Comparison of ENCODE assay signal across 2 cellular contexts in genomic region chr11:129828301-129828836, GRCh38.
TF ChIP-seq lines count a peak whose summit lies in the region.

No MANE protein-coding gene starts in this region.

TF ChIP-seq in A549, 52 proteins besides CTCF, POLR2A, EP300 and RAD21 (continued from another document):
- no peak for TF ChIP-seq REST (IDR thresholded peaks at IDR 0.05)

TF ChIP-seq in HepG2, 621 proteins besides CTCF, POLR2A, EP300 and RAD21 (continued from another document and continues in another):
- TF ChIP-seq ZBTB39 (CRISPR knock-in tag; IDR thresholded peaks at IDR 0.05), result no peak
- TF ChIP-seq GLMP (CRISPR knock-in tag; IDR thresholded peaks at IDR 0.05; ENCODE audit: borderline replicate concordance), result no peak
- TF ChIP-seq HOXA3 (CRISPR knock-in tag; IDR thresholded peaks at IDR 0.05), result peak; percentile 63; the same call in 1 of the 2 replicates
- TF ChIP-seq ZBTB14 (CRISPR knock-in tag; IDR thresholded peaks at IDR 0.05), result no peak
- 0 out of 2 replicates have a peak, but pooled peaks have one; percentile 64 for TF ChIP-seq SMYD3 (CRISPR knock-in tag; IDR thresholded peaks at IDR 0.05)
- TF ChIP-seq PRMT3 (CRISPR knock-in tag; IDR thresholded peaks at IDR 0.05; ENCODE audit: borderline replicate concordance, low read depth), result no peak
- peak; percentile 93 for TF ChIP-seq NFE2 (CRISPR knock-in tag; IDR thresholded peaks at IDR 0.05)
- TF ChIP-seq NFKB2 (CRISPR knock-in tag; IDR thresholded peaks at IDR 0.05; ENCODE audit: borderline replicate concordance), result no peak
- TF ChIP-seq ZNF609 (CRISPR knock-in tag; IDR thresholded peaks at IDR 0.05; ENCODE audit: borderline replicate concordance), result peak; percentile 95
- TF ChIP-seq POLR2G (IDR thresholded peaks at IDR 0.05; ENCODE audit: low read depth, low read length), result 0 out of 2 replicates have a peak, but pooled peaks have one; percentile 37
- peak; percentile 77 for TF ChIP-seq POGZ (CRISPR knock-in tag; IDR thresholded peaks at IDR 0.05)
- peak; percentile 84 for TF ChIP-seq FOXA3 (CRISPR knock-in tag; IDR thresholded peaks at IDR 0.05)
- no peak for TF ChIP-seq KIAA2018 (CRISPR knock-in tag; IDR thresholded peaks at IDR 0.05; ENCODE audit: borderline replicate concordance)
- no peak for TF ChIP-seq AKNA (CRISPR knock-in tag; IDR thresholded peaks at IDR 0.05; ENCODE audit: borderline replicate concordance)
- no peak; the same call in 1 of the 2 replicates for TF ChIP-seq SSRP1 (CRISPR knock-in tag; IDR thresholded peaks at IDR 0.05)
- TF ChIP-seq CHD2 (IDR thresholded peaks at IDR 0.05; ENCODE audit: low read depth, low read length), result no peak
- 0 out of 2 replicates have a peak, but pooled peaks have one; percentile 38 for TF ChIP-seq ZNF670 (CRISPR knock-in tag; IDR thresholded peaks at IDR 0.05; ENCODE audit: borderline replicate concordance)
- 0 out of 2 replicates have a peak, but pooled peaks have one; percentile 17 for TF ChIP-seq ZNF574 (CRISPR knock-in tag; IDR thresholded peaks at IDR 0.05)
- TF ChIP-seq ZNF614 (CRISPR knock-in tag; IDR thresholded peaks at IDR 0.05; ENCODE audit: borderline replicate concordance), result peak; percentile 63; the same call in 1 of the 2 replicates
- TF ChIP-seq SP5 (CRISPR knock-in tag; IDR thresholded peaks at IDR 0.05; ENCODE audit: borderline replicate concordance, low read depth), result peak; percentile 50
- TF ChIP-seq JDP2 (CRISPR knock-in tag; IDR thresholded peaks at IDR 0.05; ENCODE audit: borderline replicate concordance), result no peak
- TF ChIP-seq ZNF232 (CRISPR knock-in tag; IDR thresholded peaks at IDR 0.05; ENCODE audit: borderline replicate concordance), result no peak
- TF ChIP-seq SALL1 (CRISPR knock-in tag; IDR thresholded peaks at IDR 0.05), result peak; percentile 95
